17 cellular contexts compared by ENCODE assay signal in genomic region chr11:87324817-87325489, GRCh38.
DNase-seq lines count a peak whose midpoint lies in the region; ATAC-seq, FAIRE-seq and TF ChIP-seq lines count a peak whose summit lies in the region.
"Had no signal": no experiment of that assay in that cellular context is flagged by ENCODE, and none has a peak within 500 bp of the region (broad histone marks: within the 10 kb centered on the region; RNA-seq: fewer than 3 reads in every experiment).

No MANE protein-coding gene starts in this region.

- peaks cover 8% of the 10 kb centered on the region for H3K36me3 Mint-ChIP-seq in chondrocyte (ENCODE audit: low read depth)

- no peak overlapping the region for H3K4me3 Mint-ChIP-seq in chondrocyte (ENCODE audit: unreplicated experiment)
- H3K4me3 Mint-ChIP-seq: CD4-positive, CD25-positive, alpha-beta regulatory T cell had no signal

- no peak for TF ChIP-seq CTCF in chondrocyte (IDR thresholded peaks at IDR 0.05)

- intact Hi-C loops in head of caudate nucleus (cut with DNase I) = no loop called here

- no peak for TF ChIP-seq POLR2A in GM12891 (IDR thresholded peaks at IDR 0.05; ENCODE audit: low read depth, low read length)

- H3K27ac Mint-ChIP-seq in chondrocyte (ENCODE audit: unreplicated experiment) = peak overlapping the region; percentile 53
- H3K27ac Mint-ChIP-seq: CD4-positive, CD25-positive, alpha-beta regulatory T cell had no signal

- H3K9me3 Mint-ChIP-seq in chondrocyte (ENCODE audit: low read depth) = no peaks in the 10 kb centered on the region

- peaks cover 8% of the 10 kb centered on the region for H3K4me1 Mint-ChIP-seq in chondrocyte (ENCODE audit: low read depth)

- DNase-seq in GM12891 (ENCODE audit: insufficient read length, low spot score) (no peak), chondrocyte (ENCODE audit: low spot score) (no peak), head of caudate nucleus (no peak), hypothalamus (lab: John Stamatoyannopoulos, UW) (no peak), iPS-NIHi7 (ENCODE audit: extremely low spot score) (no peak)
- DNase-seq: activated CD8-positive, alpha-beta memory T cell treated with anti-CD3 and anti-CD28 coated beads for 24 hours; CD4-positive, CD25-positive, alpha-beta regulatory T cell; dorsolateral prefrontal cortex; MG63; NCI-H187 treated with DMSO at 0.1 percent for 48 hours; NCI-H510A; retina had no signal

- FAIRE-seq in GM12891 (lab: Jason Lieb, UNC) = no peak
- FAIRE-seq: A549 had no signal

- ATAC-seq in GM19395 (IDR thresholded peaks at IDR 0.05; ENCODE audit: unreplicated experiment) (peak; percentile 72), HG03025 (IDR thresholded peaks at IDR 0.05; ENCODE audit: low FRiP score, unreplicated experiment) (peak; percentile 85), HG03175 (IDR thresholded peaks at IDR 0.05; ENCODE audit: unreplicated experiment) (no peak)
- ATAC-seq: A549, SK-N-SH treated with all-trans-retinoic acid at 6 μM for 48 hours had no signal

- no peaks in the 10 kb centered on the region for H3K27me3 Mint-ChIP-seq in chondrocyte (ENCODE audit: low read depth)
- H3K27me3 Mint-ChIP-seq: CD4-positive, CD25-positive, alpha-beta regulatory T cell had no signal

TF ChIP-seq in GM12891, 5 proteins besides CTCF, POLR2A, EP300 and RAD21:
- TF ChIP-seq SPI1 (IDR thresholded peaks at IDR 0.05; ENCODE audit: low read depth, low read length) (0 out of 2 replicates have a peak, but pooled peaks have one; percentile 19), POU2F2 (IDR thresholded peaks at IDR 0.05; ENCODE audit: low read depth, low read length) (no peak), POLR2AphosphoS5 (IDR thresholded peaks at IDR 0.05; ENCODE audit: low read depth, low read length) (no peak), TAF1 (IDR thresholded peaks at IDR 0.05; ENCODE audit: low read depth, low read length) (no peak)
